In genomic region chr16:65355706-65356105, GRCh38 we compare ENCODE assay signal across 34 cellular contexts.
"Had no signal": no experiment of that assay in that cellular context is flagged by ENCODE, and none has a peak within 500 bp of the region (broad histone marks: within the 10 kb centered on the region; RNA-seq: fewer than 3 reads in every experiment).

No MANE protein-coding gene starts in this region.

- DNase-seq: activated effector memory CD4-positive, alpha-beta T cell treated with anti-CD3 and anti-CD28 coated beads, Interleukin-2, amount 50 U/mL, for 16 hours; activated effector memory CD4-positive, alpha-beta T cell treated with Interleukin-2 at 50 U/mL for 16 hours; activated gamma-delta T cell; activated gamma-delta T cell treated with Interleukin-2 at 50 U/mL for 16 hours; activated naive CD4-positive, alpha-beta T cell; activated naive CD4-positive, alpha-beta T cell treated with anti-CD3 and anti-CD28 coated beads for 36 hours; activated naive CD4-positive, alpha-beta T cell treated with anti-CD3 and anti-CD28 coated beads, Interleukin-2, amount 10 ng/mL, durations not matched to agents 7 days and 5 days; activated naive CD4-positive, alpha-beta T cell treated with anti-CD3 and anti-CD28 coated beads, Interleukin-2, amount 50 U/mL, for 16 hours; activated naive CD4-positive, alpha-beta T cell treated with Interleukin-2 at 50 U/mL for 16 hours; activated naive CD8-positive, alpha-beta T cell treated with anti-CD3 and anti-CD28 coated beads for 36 hours; activated naive CD8-positive, alpha-beta T cell treated with anti-CD3 and anti-CD28 coated beads, Interleukin-2, amount 10 ng/mL, durations not matched to agents 7 days and 5 days; activated naive CD8-positive, alpha-beta T cell treated with anti-CD3 and anti-CD28 coated beads, Interleukin-2, amount 50 U/mL, for 24 hours; activated T-cell treated with anti-CD3 and anti-CD28 coated beads, Interleukin-2, amount 50 U/mL, for 24 hours; activated T-cell treated with anti-CD3 and anti-CD28 coated beads, Interleukin-2, amount 50 U/mL, for 4 hours; activated T-cell treated with anti-CD3 and anti-CD28 coated beads, Interleukin-2, amount 50 U/mL, for 48 hours; activated T-cell treated with anti-CD3 and anti-CD28 coated beads, Interleukin-2, amount 50 U/mL, for 72 hours; adrenal gland; amniotic stem cell; amygdala; anterior cingulate cortex; aorta; body of pancreas; brain microvascular endothelial cell; caudate nucleus; central memory CD4-positive, alpha-beta T cell; cerebellar nuclear complex had no signal

- H3K4me3 Mint-ChIP-seq: activated naive CD4-positive, alpha-beta T cell treated with anti-CD3 and anti-CD28 coated beads for 36 hours; activated naive CD4-positive, alpha-beta T cell treated with anti-CD3 and anti-CD28 coated beads, Interleukin-2, amount 10 ng/mL, durations not matched to agents 7 days and 5 days; activated naive CD4-positive, alpha-beta T cell treated with anti-CD3 and anti-CD28 coated beads, Interleukin-2, amount 50 U/mL, for 24 hours; activated naive CD8-positive, alpha-beta T cell; activated naive CD8-positive, alpha-beta T cell treated with anti-CD3 and anti-CD28 coated beads for 36 hours; activated naive CD8-positive, alpha-beta T cell treated with anti-CD3 and anti-CD28 coated beads, Interleukin-2, amount 10 ng/mL, durations not matched to agents 7 days and 5 days; activated naive CD8-positive, alpha-beta T cell treated with anti-CD3 and anti-CD28 coated beads, Interleukin-2, amount 50 U/mL, for 24 hours; activated T-cell treated with anti-CD3 and anti-CD28 coated beads, Interleukin-2, amount 50 U/mL, for 24 hours; activated T-cell treated with anti-CD3 and anti-CD28 coated beads, Interleukin-2, amount 50 U/mL, for 4 hours; activated T-cell treated with anti-CD3 and anti-CD28 coated beads, Interleukin-2, amount 50 U/mL, for 72 hours; activated T-helper 1 cell treated with anti-CD3 and anti-CD28 coated beads, Interleukin-12 subunit alpha, Interleukin-12 subunit beta, Interleukin-2, Interleukin-4 antibody, amounts not matched to agents 30 ng/mL and 10 ng/mL and 1 ng/mL, durations not matched to agents 14 hours and 24 hours and 36 hours; activated T-helper 17 cell treated with anti-CD3 and anti-CD28 coated beads, Interleukin-2, amount 50 U/mL, for 72 hours; brain; central memory CD8-positive, alpha-beta T cell had no signal

- H3K27me3 Mint-ChIP-seq: activated naive CD4-positive, alpha-beta T cell treated with anti-CD3 and anti-CD28 coated beads, Interleukin-2, amount 10 ng/mL, durations not matched to agents 7 days and 5 days; activated naive CD4-positive, alpha-beta T cell treated with anti-CD3 and anti-CD28 coated beads, Interleukin-2, amount 50 U/mL, for 24 hours; activated naive CD8-positive, alpha-beta T cell; activated naive CD8-positive, alpha-beta T cell treated with anti-CD3 and anti-CD28 coated beads for 36 hours; activated naive CD8-positive, alpha-beta T cell treated with anti-CD3 and anti-CD28 coated beads, Interleukin-2, amount 10 ng/mL, durations not matched to agents 7 days and 5 days; activated naive CD8-positive, alpha-beta T cell treated with anti-CD3 and anti-CD28 coated beads, Interleukin-2, amount 50 U/mL, for 24 hours; activated T-cell treated with anti-CD3 and anti-CD28 coated beads, Interleukin-2, amount 50 U/mL, for 24 hours; activated T-helper 17 cell treated with anti-CD3 and anti-CD28 coated beads, Interleukin-2, amount 50 U/mL, for 72 hours; brain; central memory CD8-positive, alpha-beta T cell had no signal

- H3K27ac Mint-ChIP-seq: activated naive CD4-positive, alpha-beta T cell treated with anti-CD3 and anti-CD28 coated beads for 36 hours; activated naive CD4-positive, alpha-beta T cell treated with anti-CD3 and anti-CD28 coated beads, Interleukin-2, amount 10 ng/mL, durations not matched to agents 7 days and 5 days; activated naive CD4-positive, alpha-beta T cell treated with anti-CD3 and anti-CD28 coated beads, Interleukin-2, amount 50 U/mL, for 24 hours; activated naive CD4-positive, alpha-beta T cell treated with anti-CD3 and anti-CD28 coated beads, Interleukin-2, amount 50 U/mL, for 72 hours; activated naive CD8-positive, alpha-beta T cell; activated naive CD8-positive, alpha-beta T cell treated with anti-CD3 and anti-CD28 coated beads for 36 hours; activated naive CD8-positive, alpha-beta T cell treated with anti-CD3 and anti-CD28 coated beads, Interleukin-2, amount 10 ng/mL, durations not matched to agents 7 days and 5 days; activated naive CD8-positive, alpha-beta T cell treated with anti-CD3 and anti-CD28 coated beads, Interleukin-2, amount 50 U/mL, for 24 hours; activated T-cell treated with anti-CD3 and anti-CD28 coated beads, Interleukin-2, amount 50 U/mL, for 24 hours; activated T-cell treated with anti-CD3 and anti-CD28 coated beads, Interleukin-2, amount 50 U/mL, for 72 hours; activated T-helper 1 cell treated with anti-CD3 and anti-CD28 coated beads, Interleukin-12 subunit alpha, Interleukin-12 subunit beta, Interleukin-2, Interleukin-4 antibody, amounts not matched to agents 30 ng/mL and 10 ng/mL and 1 ng/mL, durations not matched to agents 14 hours and 24 hours and 36 hours; activated T-helper 17 cell treated with anti-CD3 and anti-CD28 coated beads, Interleukin-2, amount 50 U/mL, for 72 hours; activated T-helper 2 cell treated with anti-CD3 and anti-CD28 coated beads, Interferon-gamma antibody, Interleukin-2, Interleukin-4, amounts not matched to agents 10 μg/mL and 5 μg/mL and 100 μg/mL, durations not matched to agents 14 hours and 24 hours and 36 hours; brain had no signal

- H3K36me3 Mint-ChIP-seq: activated naive CD4-positive, alpha-beta T cell treated with anti-CD3 and anti-CD28 coated beads, Interleukin-2, amount 10 ng/mL, durations not matched to agents 7 days and 5 days; activated naive CD4-positive, alpha-beta T cell treated with anti-CD3 and anti-CD28 coated beads, Interleukin-2, amount 50 U/mL, for 24 hours; activated naive CD4-positive, alpha-beta T cell treated with anti-CD3 and anti-CD28 coated beads, Interleukin-2, amount 50 U/mL, for 72 hours; activated naive CD8-positive, alpha-beta T cell treated with anti-CD3 and anti-CD28 coated beads for 36 hours; activated naive CD8-positive, alpha-beta T cell treated with anti-CD3 and anti-CD28 coated beads, Interleukin-2, amount 10 ng/mL, durations not matched to agents 7 days and 5 days; brain had no signal

- H3K4me1 Mint-ChIP-seq: activated naive CD4-positive, alpha-beta T cell treated with anti-CD3 and anti-CD28 coated beads, Interleukin-2, amount 10 ng/mL, durations not matched to agents 7 days and 5 days; activated naive CD4-positive, alpha-beta T cell treated with anti-CD3 and anti-CD28 coated beads, Interleukin-2, amount 50 U/mL, for 24 hours; activated naive CD8-positive, alpha-beta T cell treated with anti-CD3 and anti-CD28 coated beads for 36 hours; activated naive CD8-positive, alpha-beta T cell treated with anti-CD3 and anti-CD28 coated beads, Interleukin-2, amount 10 ng/mL, durations not matched to agents 7 days and 5 days; activated naive CD8-positive, alpha-beta T cell treated with anti-CD3 and anti-CD28 coated beads, Interleukin-2, amount 50 U/mL, for 24 hours; activated T-helper 17 cell treated with anti-CD3 and anti-CD28 coated beads, Interleukin-2, amount 50 U/mL, for 72 hours; brain; central memory CD8-positive, alpha-beta T cell had no signal

- ATAC-seq: activated naive CD4-positive, alpha-beta T cell treated with anti-CD3 and anti-CD28 coated beads, Interleukin-2, amount 50 U/mL, for 72 hours; activated naive CD8-positive, alpha-beta T cell treated with anti-CD3 and anti-CD28 coated beads, Interleukin-2, amount 50 U/mL, for 24 hours; activated T-cell treated with anti-CD3 and anti-CD28 coated beads, Interleukin-2, amount 50 U/mL, for 4 hours; activated T-cell treated with anti-CD3 and anti-CD28 coated beads, Interleukin-2, amount 50 U/mL, for 72 hours; activated T-helper 17 cell treated with anti-CD3 and anti-CD28 coated beads, Interleukin-2, amount 50 U/mL, for 72 hours; body of pancreas had no signal
